23 cellular contexts compared by ENCODE assay signal in the genomic region with DNA sequence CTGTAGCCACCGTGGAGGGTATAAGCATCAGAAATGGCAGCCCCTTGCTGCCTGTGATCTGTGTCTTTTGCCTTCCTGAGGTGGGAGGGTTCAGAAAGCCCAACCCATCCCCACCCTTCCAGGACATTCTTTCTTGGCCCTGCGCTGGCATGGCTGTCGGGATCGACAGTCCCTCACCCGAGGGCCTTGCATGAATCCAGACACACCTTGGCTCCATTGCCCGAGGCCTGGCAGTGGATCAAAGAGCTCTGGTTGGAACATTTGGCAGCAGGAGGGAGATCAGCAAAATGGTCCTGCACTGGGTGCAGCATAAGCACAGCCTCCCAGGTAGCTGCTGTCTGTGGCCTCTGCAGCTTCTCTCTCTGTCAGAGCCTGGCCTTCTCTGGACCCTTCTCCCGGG.
"Had no signal": no experiment of that assay in that cellular context is flagged by ENCODE, and none has a peak within 500 bp of the region (broad histone marks: within the 10 kb centered on the region; RNA-seq: fewer than 3 reads in every experiment).

No MANE protein-coding gene starts in this region.

- DNase-seq: activated CD4-positive, alpha-beta T cell treated with anti-CD3 and anti-CD28 coated beads for 1 hour; activated CD4-positive, alpha-beta T cell treated with anti-CD3 and anti-CD28 coated beads, Interleukin-2, amount 50 U/mL, for 1 hour; activated CD8-positive, alpha-beta T cell treated with anti-CD3 and anti-CD28 coated beads, Interleukin-2, amount 10 ng/mL, durations not matched to agents 7 days and 5 days; adrenal gland; central memory CD4-positive, alpha-beta T cell; colonic mucosa; effector memory CD8-positive, alpha-beta T cell; foreskin fibroblast; kidney; left lung; ovary; psoas muscle; stimulated activated CD4-positive, alpha-beta T cell treated with anti-CD3 and anti-CD28 coated beads, Interleukin-12 subunit alpha, Interleukin-12 subunit beta, amount 100 ng/mL, for 4 hours; stimulated activated CD4-positive, alpha-beta T cell treated with anti-CD3 and anti-CD28 coated beads, Interleukin-4, amount 100 ng/mL, for 4 hours; stimulated activated naive CD8-positive, alpha-beta T cell treated with anti-CD3 and anti-CD28 coated beads, Interleukin-15, Interleukin-2, amounts not matched to agents 100 U/mL and 50 U/mL, for 24 hours; T-helper 1 cell; transverse colon; uterus had no signal

- H3K4me3 ChIP-seq: adrenal gland, colonic mucosa, dorsolateral prefrontal cortex, left lung, lung, ovary, psoas muscle, right atrium auricular region, transverse colon, uterus had no signal

- H3K4me1 ChIP-seq: adrenal gland, colonic mucosa, left lung, psoas muscle, right atrium auricular region, transverse colon, uterus had no signal

- ATAC-seq: activated CD8-positive, alpha-beta T cell treated with anti-CD3 and anti-CD28 coated beads, Interleukin-2, amount 10 ng/mL, durations not matched to agents 7 days and 5 days; effector memory CD8-positive, alpha-beta T cell; left lung; natural killer cell treated with Interleukin-12 subunit alpha and Interleukin-12 subunit beta and Interleukin-15 and Interleukin-18, amount 100 ng/mL, for 72 hours; psoas muscle; stimulated activated naive CD8-positive, alpha-beta T cell treated with anti-CD3 and anti-CD28 coated beads, Interleukin-15, Interleukin-2, amounts not matched to agents 100 U/mL and 50 U/mL, for 24 hours had no signal

- H3K9me3 ChIP-seq: adrenal gland, colonic mucosa, left lung, neutrophil, ovary, psoas muscle, right atrium auricular region, transverse colon, uterus had no signal

- H3K27ac ChIP-seq: adrenal gland, colonic mucosa, dorsolateral prefrontal cortex, left lung, neutrophil, ovary, psoas muscle, right atrium auricular region, transverse colon, uterus had no signal

- H3K36me3 ChIP-seq: adrenal gland, colonic mucosa, left lung, neutrophil, ovary, right atrium auricular region, transverse colon, uterus had no signal

- H3K27me3 ChIP-seq: adrenal gland, colonic mucosa, left lung, neutrophil, ovary, right atrium auricular region, transverse colon, uterus had no signal
